In genomic region chr1:10379676-10380075, GRCh38 we compare ENCODE assay signal across 23 cellular contexts.
"Had no signal": no experiment of that assay in that cellular context is flagged by ENCODE, and none has a peak within 500 bp of the region (broad histone marks: within the 10 kb centered on the region; RNA-seq: fewer than 3 reads in every experiment).

No MANE protein-coding gene starts in this region.

- H3K9me3 ChIP-seq: lower lobe of right lung, SK-N-SH, suprapubic skin, upper lobe of right lung had no signal

- H3K4me1 ChIP-seq: foreskin keratinocyte, suprapubic skin had no signal

- ATAC-seq: activated CD8-positive, alpha-beta T cell treated with anti-CD3 and anti-CD28 coated beads for 36 hours; foreskin keratinocyte; left colon; lower lobe of right lung; natural killer cell; right cardiac atrium; upper lobe of right lung had no signal

- H3K9me3 Mint-ChIP-seq: activated CD4-positive, alpha-beta T cell treated with anti-CD3 and anti-CD28 coated beads, Interleukin-2, amount 10 ng/mL, durations not matched to agents 24 days and 14 days; activated CD8-positive, alpha-beta T cell treated with anti-CD3 and anti-CD28 coated beads for 36 hours; activated T-helper 2 cell treated with anti-CD3 and anti-CD28 coated beads, Interferon-gamma antibody, Interleukin-2, Interleukin-4, amounts not matched to agents 10 μg/mL and 5 μg/mL and 100 μg/mL, durations not matched to agents 14 hours and 24 hours and 36 hours; natural killer cell; stimulated activated naive CD8-positive, alpha-beta T cell treated with anti-CD3 and anti-CD28 coated beads, Interleukin-15, Interleukin-2, amounts not matched to agents 100 ng/mL and 50 ng/mL, for 24 hours had no signal

- H3K9me2 ChIP-seq: SK-N-SH had no signal

- H3K27ac Mint-ChIP-seq: activated CD4-positive, alpha-beta T cell treated with anti-CD3 and anti-CD28 coated beads, Interleukin-2, amount 10 ng/mL, durations not matched to agents 24 days and 14 days; activated CD8-positive, alpha-beta T cell treated with anti-CD3 and anti-CD28 coated beads for 36 hours; activated T-helper 2 cell treated with anti-CD3 and anti-CD28 coated beads, Interferon-gamma antibody, Interleukin-2, Interleukin-4, amounts not matched to agents 10 μg/mL and 5 μg/mL and 100 μg/mL, durations not matched to agents 14 hours and 24 hours and 36 hours; natural killer cell; stimulated activated naive CD8-positive, alpha-beta T cell treated with anti-CD3 and anti-CD28 coated beads, Interleukin-15, Interleukin-2, amounts not matched to agents 100 ng/mL and 50 ng/mL, for 24 hours had no signal

- H3K4me3 ChIP-seq: lower lobe of right lung, suprapubic skin, upper lobe of right lung had no signal

- H3K27ac ChIP-seq: foreskin keratinocyte, lower lobe of right lung, suprapubic skin, upper lobe of right lung had no signal

- H3K36me3 Mint-ChIP-seq: natural killer cell had no signal

- H3K4me3 Mint-ChIP-seq: activated CD4-positive, alpha-beta T cell treated with anti-CD3 and anti-CD28 coated beads, Interleukin-2, amount 10 ng/mL, durations not matched to agents 24 days and 14 days; activated CD8-positive, alpha-beta T cell treated with anti-CD3 and anti-CD28 coated beads for 36 hours; natural killer cell; stimulated activated naive CD8-positive, alpha-beta T cell treated with anti-CD3 and anti-CD28 coated beads, Interleukin-15, Interleukin-2, amounts not matched to agents 100 ng/mL and 50 ng/mL, for 24 hours had no signal

- H3K4me1 Mint-ChIP-seq: activated CD4-positive, alpha-beta T cell treated with anti-CD3 and anti-CD28 coated beads, Interleukin-2, amount 10 ng/mL, durations not matched to agents 24 days and 14 days; natural killer cell had no signal

- H3K27me3 ChIP-seq: brain microvascular endothelial cell, foreskin keratinocyte, suprapubic skin, upper lobe of right lung had no signal

- DNase-seq: activated CD4-positive, alpha-beta T cell treated with anti-CD3 and anti-CD28 coated beads, Interleukin-2, amount 10 ng/mL, durations not matched to agents 24 days and 14 days; activated CD8-positive, alpha-beta T cell treated with anti-CD3 and anti-CD28 coated beads for 36 hours; activated naive CD4-positive, alpha-beta T cell treated with Interleukin-2 at 50 U/mL for 16 hours; activated T-cell treated with anti-CD3 and anti-CD28 coated beads, Interleukin-2, amount 50 U/mL, for 1 hour; brain microvascular endothelial cell; central memory CD4-positive, alpha-beta T cell; cortex of kidney; effector CD8-positive, alpha-beta T cell; foreskin keratinocyte; hippocampal formation; islet precursor cell; left colon; lower lobe of right lung; natural killer cell; nucleus accumbens; right cardiac atrium; SK-N-SH; stimulated activated CD4-positive, alpha-beta T cell treated with anti-CD3 and anti-CD28 coated beads, Interleukin-2, amount 100 ng/mL, for 24 hours; T-helper 9 cell; upper lobe of right lung had no signal
